ENCODE assay signal across 19 cellular contexts in the genomic region with DNA sequence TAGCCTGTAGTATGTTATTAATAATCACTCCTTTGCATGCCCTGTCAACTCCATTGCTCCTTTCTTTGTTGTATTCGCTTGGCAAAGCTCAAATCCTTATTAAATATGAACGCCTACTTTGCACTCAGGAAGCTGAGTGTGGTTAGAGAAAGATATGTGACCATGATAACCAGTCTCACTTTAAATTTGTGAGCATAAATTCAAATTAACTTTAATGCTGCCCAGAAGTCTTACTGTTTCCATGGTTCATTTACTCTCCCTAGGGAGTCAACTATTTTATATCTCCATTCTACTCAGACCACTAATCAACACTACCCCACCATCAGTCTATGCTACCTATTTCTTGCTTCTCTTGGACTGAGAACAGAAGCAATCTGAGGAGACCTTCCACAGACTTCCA. TPM values are rescaled to one million over a fixed set of nuclear protein-coding genes. Genes with fewer than 3 reads are reported as not detected.
DNase-seq lines count a peak whose midpoint lies in the region; ATAC-seq and TF ChIP-seq lines count a peak whose summit lies in the region.
"Had no signal": no experiment of that assay in that cellular context is flagged by ENCODE, and none has a peak within 500 bp of the region (broad histone marks: within the 10 kb centered on the region; RNA-seq: fewer than 3 reads in every experiment).

No MANE protein-coding gene starts in this region.

- no TSS peak for BruUV-seq in A673 (replicated peaks; lab: Mats Ljungman, UMichigan)

- H3K4me1 ChIP-seq in A673 (ENCODE audit: insufficient read depth, low read length, poor library complexity, severe bottlenecking), result peaks cover 4% of the 10 kb centered on the region
- no peaks in the 10 kb centered on the region for H3K4me1 ChIP-seq in left ventricle myocardium inferior
- H3K4me1 ChIP-seq: HAP-1 had no signal

- H3K4me3 Mint-ChIP-seq in central memory CD8-positive, alpha-beta T cell, result peak overlapping the region; percentile 29
- H3K4me3 Mint-ChIP-seq: CD4-positive, CD25-positive, alpha-beta regulatory T cell; HFFc6 had no signal

- no peak overlapping the region for H3K27ac ChIP-seq in A673 (ENCODE audit: low read depth, low read length, poor library complexity, severe bottlenecking)
- H3K27ac ChIP-seq in KOPT-K1 (ENCODE audit: low read depth, low read length, poor library complexity, severe bottlenecking), result peak overlapping the region; percentile 34
- peak overlapping the region; percentile 67; the same call in 1 of the 2 replicates for H3K27ac ChIP-seq in SK-N-MC
- H3K27ac ChIP-seq in left ventricle myocardium inferior (replicated peaks), result no peak overlapping the region
- H3K27ac ChIP-seq: 22Rv1; BLaER1 treated with 17β-estradiol and CSF1 and Interleukin-3, amounts not matched to agents 10 nM and 100 nM had no signal

- CTCF ChIA-PET in A673 (lab: Charles Lee), result no interaction called here

- POLR2A ChIA-PET in A673 (lab: Charles Lee; ENCODE audit: low non-redundant PET), result interaction anchor here (0.7 kb wide), 1 partner anchor 777 kb away, joined by 3 read pairs; no protein-coding TSS in a partner anchor

- ATAC-seq in central memory CD8-positive, alpha-beta T cell (replicated peaks; ENCODE audit: extremely low read depth, poor library complexity, severe bottlenecking), result peak; percentile 39
- ATAC-seq in left colon, result no peak
- ATAC-seq in GM21423 (IDR thresholded peaks at IDR 0.05; ENCODE audit: unreplicated experiment), result no peak
- ATAC-seq: HepG2 had no signal

- H3K27me3 ChIP-seq in A673 (replicated peaks; ENCODE audit: insufficient read depth, low read depth, low read length, poor library complexity) (no peaks in the 10 kb centered on the region), left ventricle myocardium inferior (ENCODE audit: low read depth) (peaks cover 12% of the 10 kb centered on the region)
- H3K27me3 ChIP-seq: BLaER1 treated with 17β-estradiol and CSF1 and Interleukin-3, amounts not matched to agents 10 nM and 100 nM had no signal

- H3K9ac ChIP-seq in SK-N-MC (ENCODE audit: insufficient read length), result no peak overlapping the region
- H3K9ac ChIP-seq: BLaER1 treated with 17β-estradiol and CSF1 and Interleukin-3, amounts not matched to agents 10 nM and 100 nM had no signal

- no peaks in the 10 kb centered on the region for H3K36me3 ChIP-seq in A673 (ENCODE audit: insufficient read depth, low read length, poor library complexity, severe bottlenecking)
- no peaks in the 10 kb centered on the region for H3K36me3 ChIP-seq in KOPT-K1 (ENCODE audit: insufficient read depth, low read length)
- H3K36me3 ChIP-seq in SK-N-MC (ENCODE audit: insufficient read depth, low read length), result no peaks in the 10 kb centered on the region
- no peaks in the 10 kb centered on the region for H3K36me3 ChIP-seq in left ventricle myocardium inferior
- H3K36me3 ChIP-seq: BLaER1 treated with 17β-estradiol and CSF1 and Interleukin-3, amounts not matched to agents 10 nM and 100 nM; HAP-1 had no signal

- peak overlapping the region; percentile 36 for H3K27ac Mint-ChIP-seq in central memory CD8-positive, alpha-beta T cell (ENCODE audit: low read depth)
- H3K27ac Mint-ChIP-seq: HFFc6 had no signal

- DNase-seq in A673 (ENCODE audit: low spot score), result peak; percentile 18
- peak; percentile 71 for DNase-seq in SK-N-MC (ENCODE audit: low read depth, low spot score)
- no peak for DNase-seq in central memory CD8-positive, alpha-beta T cell (ENCODE audit: low spot score in 2 of 2)
- no peak for DNase-seq in SW 1271 (lab: John Stamatoyannopoulos, UW)
- DNase-seq in left colon, result no peak
- DNase-seq in left ventricle myocardium inferior, result no peak
- DNase-seq: AML-193; CD4-positive, CD25-positive, alpha-beta regulatory T cell; DMS153; DMS79 treated with DMSO at 0.1 percent for 48 hours; EL; GOT3; HFFc6 had no signal

- TF ChIP-seq CTCF in A673 (conservative IDR thresholded peaks at IDR 0.05; ENCODE audit: low read depth, low read length), result no peak
- no peak for TF ChIP-seq CTCF in left ventricle myocardium inferior (IDR thresholded peaks at IDR 0.05; ENCODE audit: borderline replicate concordance)

- H3K4me3 ChIP-seq in A673 (ENCODE audit: low read depth, low read length, poor library complexity, severe bottlenecking) (no peak overlapping the region), SK-N-MC (peak overlapping the region; percentile 36; the same call in 1 of the 2 replicates), left ventricle myocardium inferior (no peak overlapping the region)
- H3K4me3 ChIP-seq: BLaER1 treated with 17β-estradiol and CSF1 and Interleukin-3, amounts not matched to agents 10 nM and 100 nM; HAP-1 had no signal

- intact Hi-C loops in A673 (cut with micrococcal nuclease; ENCODE audit: unreplicated experiment) (no loop called here), left colon (cut with DNase I, micrococcal nuclease) (no loop called here), left ventricle myocardium inferior (cut with micrococcal nuclease) (no loop called here)

- H3K4me1 Mint-ChIP-seq in central memory CD8-positive, alpha-beta T cell, result peaks cover 19% of the 10 kb centered on the region

- H3K9me3 Mint-ChIP-seq in central memory CD8-positive, alpha-beta T cell, result no peaks in the 10 kb centered on the region
- H3K9me3 Mint-ChIP-seq: HFFc6 had no signal

- H3K36me3 Mint-ChIP-seq in central memory CD8-positive, alpha-beta T cell (ENCODE audit: insufficient read depth), result peaks cover 2% of the 10 kb centered on the region
- H3K36me3 Mint-ChIP-seq: CD4-positive, CD25-positive, alpha-beta regulatory T cell had no signal

- peaks cover 6% of the 10 kb centered on the region for H3K9me3 ChIP-seq in A673 (ENCODE audit: low read depth, low read length, poor library complexity, severe bottlenecking)
- H3K9me3 ChIP-seq in KOPT-K1 (ENCODE audit: insufficient read depth, low read length, poor library complexity, severe bottlenecking), result peaks cover 5% of the 10 kb centered on the region
- H3K9me3 ChIP-seq in SK-N-MC (ENCODE audit: low read depth, low read length), result no peaks in the 10 kb centered on the region
- peaks cover 10% of the 10 kb centered on the region for H3K9me3 ChIP-seq in left ventricle myocardium inferior (replicated peaks)
- H3K9me3 ChIP-seq: HAP-1 had no signal

- no peaks in the 10 kb centered on the region for H3K27me3 Mint-ChIP-seq in central memory CD8-positive, alpha-beta T cell

RNA-seq across cellular contexts. Expression of gene EPHX4, which starts 12.1 kb away (rescaled TPM):
- 0.64 and 0.85 TPM in 2 replicates for total RNA-seq in A673 (2021)
- total RNA-seq in left colon, result under 1 TPM; 0.17 to 0.27 TPM
- 0.19 TPM for total RNA-seq in left ventricle myocardium inferior
- total RNA-seq: CD4-positive, CD25-positive, alpha-beta regulatory T cell; HepG2 had no signal

RNA-seq across cellular contexts. Expression of gene SETSIP, which starts 57.6 kb away (rescaled TPM):
- total RNA-seq in A673 (2021) (0.47 TPM in 1 of 2 replicates, not detected in the other), left colon (not detected), left ventricle myocardium inferior (not detected)
- total RNA-seq: CD4-positive, CD25-positive, alpha-beta regulatory T cell; HepG2; HFFc6 had no signal

Comparison
In these comparisons a context has a peak if more than half of its experiments do, and no peak if none do; other contexts are left out.
1. DNase-seq: peak in A673 (single experiment) and SK-N-MC (single experiment); none in central memory CD8-positive, alpha-beta T cell (0 of 2), SW 1271 (0 of 2), left colon (0 of 2) and left ventricle myocardium inferior (single experiment).
2. H3K27ac ChIP-seq: peak in KOPT-K1 (single experiment) and SK-N-MC (single experiment); none in A673 (single experiment) and left ventricle myocardium inferior (single experiment).